ENCODE assay signal across 1 cellular context in genomic region chr7:70557281-70557680, GRCh38.
TF ChIP-seq lines count a peak whose summit lies in the region.

No MANE protein-coding gene starts in this region.

TF ChIP-seq in neural cell, 6 proteins besides CTCF, POLR2A, EP300 and RAD21 (continued from another document):
- TF ChIP-seq REST (IDR thresholded peaks at IDR 0.05; ENCODE audit: borderline replicate concordance) = no peak
